Comparison of ENCODE assay signal across 8 cellular contexts in genomic region chr3:128653383-128653992, GRCh38. TPM values are rescaled to one million over a fixed set of nuclear protein-coding genes. Genes with fewer than 3 reads are reported as not detected.
A peak's percentile ranks its signal among the peaks of the same experiment; 100 is the strongest.
DNase-seq lines count a peak whose midpoint lies in the region; ATAC-seq lines count a peak whose summit lies in the region.
"Not testable (repeated sequence)": the region's sequence is repeated elsewhere in the genome, so short reads cannot be mapped to it uniquely, and the experiment has no call there.

No MANE protein-coding gene starts in this region.

- H3K27me3 ChIP-seq in CD8-positive, alpha-beta memory T cell (ENCODE audit: insufficient read depth, low read length, poor library complexity, severe bottlenecking); MG63: not testable (repeated sequence)

- H3K9me3 Mint-ChIP-seq in CD8-positive, alpha-beta memory T cell; activated naive CD4-positive, alpha-beta T cell treated with anti-CD3 and anti-CD28 coated beads for 36 hours; dendritic cell treated with granulocyte-macrophage colony-stimulating factor and Interleukin-4, amounts not matched to agents 40 ng/mL and 50 ng/mL, for 4 days; naive thymus-derived CD8-positive, alpha-beta T cell; stimulated activated naive CD8-positive, alpha-beta T cell treated with anti-CD3 and anti-CD28 coated beads, Interleukin-15, Interleukin-2, amounts not matched to agents 100 ng/mL and 50 ng/mL, for 24 hours: not testable (repeated sequence)

- H3K27ac ChIP-seq in CD8-positive, alpha-beta memory T cell (ENCODE audit: low read depth, low read length): not testable (repeated sequence)

- H3K27ac Mint-ChIP-seq in CD8-positive, alpha-beta memory T cell: peak overlapping the region in 6 of 8 donors; percentile 32 to 91 (median 85)
- peak overlapping the region; percentile 40 for H3K27ac Mint-ChIP-seq in activated naive CD4-positive, alpha-beta T cell treated with anti-CD3 and anti-CD28 coated beads for 36 hours
- peak overlapping the region; percentile 76 for H3K27ac Mint-ChIP-seq in dendritic cell treated with granulocyte-macrophage colony-stimulating factor and Interleukin-4, amounts not matched to agents 40 ng/mL and 50 ng/mL, for 4 days
- H3K27ac Mint-ChIP-seq in naive thymus-derived CD8-positive, alpha-beta T cell: peak overlapping the region; percentile 63 to 94 (median 86)
- not testable (repeated sequence) for H3K27ac Mint-ChIP-seq in stimulated activated naive CD8-positive, alpha-beta T cell treated with anti-CD3 and anti-CD28 coated beads, Interleukin-15, Interleukin-2, amounts not matched to agents 100 ng/mL and 50 ng/mL, for 24 hours

- H3K4me3 Mint-ChIP-seq in CD8-positive, alpha-beta memory T cell: peak overlapping the region; percentile 86 to 94 (median 91)
- H3K4me3 Mint-ChIP-seq in activated naive CD4-positive, alpha-beta T cell treated with anti-CD3 and anti-CD28 coated beads for 36 hours: peak overlapping the region; percentile 78
- H3K4me3 Mint-ChIP-seq in dendritic cell treated with granulocyte-macrophage colony-stimulating factor and Interleukin-4, amounts not matched to agents 40 ng/mL and 50 ng/mL, for 4 days: peak overlapping the region; percentile 64
- peak overlapping the region; percentile 86 to 94 (median 90) for H3K4me3 Mint-ChIP-seq in naive thymus-derived CD8-positive, alpha-beta T cell
- peak overlapping the region; percentile 74 for H3K4me3 Mint-ChIP-seq in stimulated activated naive CD8-positive, alpha-beta T cell treated with anti-CD3 and anti-CD28 coated beads, Interleukin-15, Interleukin-2, amounts not matched to agents 100 ng/mL and 50 ng/mL, for 24 hours

- not testable (repeated sequence) for H3K27me3 Mint-ChIP-seq in CD8-positive, alpha-beta memory T cell; activated naive CD4-positive, alpha-beta T cell treated with anti-CD3 and anti-CD28 coated beads for 36 hours (ENCODE audit: low read depth); dendritic cell treated with granulocyte-macrophage colony-stimulating factor and Interleukin-4, amounts not matched to agents 40 ng/mL and 50 ng/mL, for 4 days; naive thymus-derived CD8-positive, alpha-beta T cell; stimulated activated naive CD8-positive, alpha-beta T cell treated with anti-CD3 and anti-CD28 coated beads, Interleukin-15, Interleukin-2, amounts not matched to agents 100 ng/mL and 50 ng/mL, for 24 hours

- peaks cover 19% of the 10 kb centered on the region for H3K4me1 ChIP-seq in CD8-positive, alpha-beta memory T cell (ENCODE audit: insufficient read depth, low read length)

- intact Hi-C loops in activated naive CD4-positive, alpha-beta T cell treated with anti-CD3 and anti-CD28 coated beads for 36 hours (cut with micrococcal nuclease): loop anchor here (5.0 kb wide), 1 partner anchor 364 kb away; no protein-coding TSS in a partner anchor
- intact Hi-C loops in dendritic cell treated with granulocyte-macrophage colony-stimulating factor and Interleukin-4, amounts not matched to agents 40 ng/mL and 50 ng/mL, for 4 days (cut with micrococcal nuclease); Right ventricle myocardium superior (cut with DNase I): not testable (repeated sequence)

- peak overlapping the region; percentile 71 for H3K4me3 ChIP-seq in CD8-positive, alpha-beta memory T cell (ENCODE audit: low read length)
- not testable (repeated sequence) for H3K4me3 ChIP-seq in MG63

- not testable (repeated sequence) for ATAC-seq in Right ventricle myocardium superior (ENCODE audit: poor library complexity); naive thymus-derived CD8-positive, alpha-beta T cell

- H3K4me1 Mint-ChIP-seq in CD8-positive, alpha-beta memory T cell: peaks cover 22 to 39% (median 22%) of the 10 kb centered on the region in 3 donors
- peaks cover 15% of the 10 kb centered on the region for H3K4me1 Mint-ChIP-seq in activated naive CD4-positive, alpha-beta T cell treated with anti-CD3 and anti-CD28 coated beads for 36 hours (ENCODE audit: low read depth)
- H3K4me1 Mint-ChIP-seq in dendritic cell treated with granulocyte-macrophage colony-stimulating factor and Interleukin-4, amounts not matched to agents 40 ng/mL and 50 ng/mL, for 4 days (ENCODE audit: low read depth): peaks cover 39% of the 10 kb centered on the region
- H3K4me1 Mint-ChIP-seq in naive thymus-derived CD8-positive, alpha-beta T cell: peaks cover 14 to 33% (median 23%) of the 10 kb centered on the region in 4 donors
- H3K4me1 Mint-ChIP-seq in stimulated activated naive CD8-positive, alpha-beta T cell treated with anti-CD3 and anti-CD28 coated beads, Interleukin-15, Interleukin-2, amounts not matched to agents 100 ng/mL and 50 ng/mL, for 24 hours (ENCODE audit: low read depth): peaks cover 24% of the 10 kb centered on the region

- CTCF ChIA-PET in CD8-positive, alpha-beta memory T cell (lab: Charles Lee): interaction anchor here (1.0 to 3.2 kb wide), 11 partner anchors 27 to 192 kb away, joined by 3 to 16 read pairs (median 6); no protein-coding TSS in a partner anchor
- CTCF ChIA-PET in activated naive CD4-positive, alpha-beta T cell treated with anti-CD3 and anti-CD28 coated beads for 36 hours (lab: Charles Lee): interaction anchor here (0.8 to 2.4 kb wide), 6 partner anchors 27 to 270 kb away, joined by 3 to 15 read pairs (median 4); no protein-coding TSS in a partner anchor

- not testable (repeated sequence) for H3K36me3 Mint-ChIP-seq in CD8-positive, alpha-beta memory T cell; activated naive CD4-positive, alpha-beta T cell treated with anti-CD3 and anti-CD28 coated beads for 36 hours (ENCODE audit: low read depth); dendritic cell treated with granulocyte-macrophage colony-stimulating factor and Interleukin-4, amounts not matched to agents 40 ng/mL and 50 ng/mL, for 4 days (ENCODE audit: low read depth); naive thymus-derived CD8-positive, alpha-beta T cell; stimulated activated naive CD8-positive, alpha-beta T cell treated with anti-CD3 and anti-CD28 coated beads, Interleukin-15, Interleukin-2, amounts not matched to agents 100 ng/mL and 50 ng/mL, for 24 hours (ENCODE audit: low read depth)

- DNase-seq in CD8-positive, alpha-beta memory T cell: peak in 4 of 5 donors; percentile 15 to 76 (median 55)
- DNase-seq in MG63 (peak; percentile 28), Right ventricle myocardium superior (peak; percentile 72)
- DNase-seq in activated CD4-positive, alpha-beta T cell treated with anti-CD3 and anti-CD28 coated beads, Interleukin-2, amount 50 U/mL, for 48 hours: peak; percentile 55 to 61
- peak; percentile 70 for DNase-seq in activated naive CD4-positive, alpha-beta T cell treated with anti-CD3 and anti-CD28 coated beads for 36 hours
- DNase-seq in naive thymus-derived CD8-positive, alpha-beta T cell: peak in 9 of 10 donors; percentile 18 to 85 (median 43)

- H3K36me3 ChIP-seq in CD8-positive, alpha-beta memory T cell (ENCODE audit: insufficient read depth, low read length): not testable (repeated sequence)
- H3K36me3 ChIP-seq in MG63: peaks cover 18% of the 10 kb centered on the region

- H3K9me3 ChIP-seq in CD8-positive, alpha-beta memory T cell (ENCODE audit: low read length); MG63: not testable (repeated sequence)

- POLR2A ChIA-PET in CD8-positive, alpha-beta memory T cell (lab: Charles Lee): interaction anchor here (0.7 kb wide), 1 partner anchor 36 kb away, joined by 3 read pairs; no protein-coding TSS in a partner anchor
- POLR2A ChIA-PET in naive thymus-derived CD8-positive, alpha-beta T cell (lab: Charles Lee): interaction anchor here (0.6 to 2.9 kb wide), 9 partner anchors 25 to 670 kb away, joined by 3 to 17 read pairs (median 5); a partner anchor contains a TSS

RNA-seq across cellular contexts. Expression of gene RPN1, which starts 2.9 kb away (rescaled TPM):
- total RNA-seq in CD8-positive, alpha-beta memory T cell: 100 to 1,000 TPM; 188 to 194 TPM
- 294 TPM for polyA plus RNA-seq in CD8-positive, alpha-beta memory T cell
- 515 and 599 TPM in 2 replicates for total RNA-seq in MG63 (2014; rRNA removed; shearing (Covaris generic); ENCODE audit: low replicate concordance)
- 100 to 1,000 TPM; 124 to 129 TPM for total RNA-seq in activated naive CD4-positive, alpha-beta T cell treated with anti-CD3 and anti-CD28 coated beads for 36 hours
- 96.8 TPM for total RNA-seq in Right ventricle myocardium superior
- 10 to 100 TPM; 76.2 to 79.6 TPM for total RNA-seq in naive thymus-derived CD8-positive, alpha-beta T cell
- polyA plus RNA-seq in naive thymus-derived CD8-positive, alpha-beta T cell: 100 to 1,000 TPM; 178 to 224 (median 179) TPM
